14 cellular contexts compared by ENCODE assay signal in the genomic region with DNA sequence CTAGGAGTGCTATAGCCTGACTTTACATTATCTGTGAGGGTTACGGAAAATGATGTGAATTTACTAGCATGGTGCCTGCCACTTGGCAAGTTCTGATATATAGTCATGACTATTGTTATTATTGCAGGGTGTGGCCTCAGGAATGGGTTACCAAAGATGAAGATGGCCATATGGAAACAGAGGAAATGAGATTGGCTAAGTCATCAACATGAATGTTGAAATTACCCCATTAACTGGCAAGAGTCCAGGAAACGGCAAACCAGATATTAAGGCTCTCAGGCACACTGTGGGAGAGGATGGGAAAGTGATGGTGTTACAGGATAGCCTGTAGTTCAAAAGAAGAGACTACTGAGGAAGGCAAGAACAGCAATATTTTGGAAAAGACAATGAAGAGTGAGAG.
DNase-seq lines count a peak whose midpoint lies in the region; ATAC-seq, FAIRE-seq and TF ChIP-seq lines count a peak whose summit lies in the region.
"Had no signal": no experiment of that assay in that cellular context is flagged by ENCODE, and none has a peak within 500 bp of the region (broad histone marks: within the 10 kb centered on the region; RNA-seq: fewer than 3 reads in every experiment).

No MANE protein-coding gene starts in this region.

- ATAC-seq in right cardiac atrium, result peak; percentile 40 to 68
- no peak for ATAC-seq in Right ventricle myocardium inferior
- ATAC-seq in HG03378 (IDR thresholded peaks at IDR 0.05; ENCODE audit: unreplicated experiment), result no peak

- peaks cover 3% of the 10 kb centered on the region for H3K4me1 ChIP-seq in right cardiac atrium (ENCODE audit: control insufficient read depth, insufficient read depth, low read length)

- intact Hi-C loops in right cardiac atrium (cut with DNase I), result no loop called here
- intact Hi-C loops in Right ventricle myocardium inferior (cut with DNase I), result no loop called here

- WGBS in right cardiac atrium, result 51% methylated on average over 2 of the region's 2 CpGs

- H3K4me3 ChIP-seq in right cardiac atrium (ENCODE audit: low read length), result no peak overlapping the region
- H3K4me3 ChIP-seq: lung had no signal

- DNase-seq in right cardiac atrium, result no peak
- no peak for DNase-seq in Right ventricle myocardium inferior (ENCODE audit: missing footprints)
- DNase-seq in NCI-H748 treated with DMSO at 0.1 percent for 48 hours (lab: John Stamatoyannopoulos, UW), result peak; percentile 51
- peak; percentile 56 to 67 for DNase-seq in dermis microvascular lymphatic vessel endothelial cell (ENCODE audit: low read depth in 2 of 2)
- no peak for DNase-seq in superior temporal gyrus (ENCODE audit: extremely low spot score)
- DNase-seq in GM19239 (ENCODE audit: insufficient read length, low spot score), result no peak
- no peak for DNase-seq in GM13976 (ENCODE audit: low spot score)
- DNase-seq: activated naive CD8-positive, alpha-beta T cell treated with anti-CD3 and anti-CD28 coated beads, Interleukin-2, amount 10 ng/mL, durations not matched to agents 7 days and 5 days; CD4-positive, alpha-beta T cell; KBM-7; NCI-H524; T-helper 2 cell had no signal

- FAIRE-seq in GM19239 (lab: Jason Lieb, UNC), result no peak

- no peaks in the 10 kb centered on the region for H3K27me3 ChIP-seq in right cardiac atrium (ENCODE audit: control insufficient read depth, insufficient read depth)

- no peak for TF ChIP-seq CTCF in GM13976 (IDR thresholded peaks at IDR 0.05; ENCODE audit: borderline replicate concordance, control extremely low read depth, extremely low read depth, insufficient read depth, missing control alignments)

- no peak overlapping the region for H3K27ac ChIP-seq in right cardiac atrium (ENCODE audit: low read length)

- no peaks in the 10 kb centered on the region for H3K9me3 ChIP-seq in right cardiac atrium (ENCODE audit: control insufficient read depth, low read length)

- in situ Hi-C loops in GM13976 (cut with MboI; ENCODE audit: low sequenced_read_pairs, unreplicated experiment), result no loop called here

Comparison
In these comparisons a context has a peak if more than half of its experiments do, and no peak if none do; other contexts are left out.
1. ATAC-seq: peak in right cardiac atrium (2 of 2); none in Right ventricle myocardium inferior (single experiment) and HG03378 (single experiment).
2. DNase-seq: peak in NCI-H748 treated with DMSO at 0.1 percent for 48 hours (single experiment) and dermis microvascular lymphatic vessel endothelial cell (2 of 2); none in right cardiac atrium (0 of 3), Right ventricle myocardium inferior (single experiment), superior temporal gyrus (single experiment), GM19239 (single experiment) and GM13976 (single experiment).